1 cellular context compared by ENCODE assay signal in the genomic region with DNA sequence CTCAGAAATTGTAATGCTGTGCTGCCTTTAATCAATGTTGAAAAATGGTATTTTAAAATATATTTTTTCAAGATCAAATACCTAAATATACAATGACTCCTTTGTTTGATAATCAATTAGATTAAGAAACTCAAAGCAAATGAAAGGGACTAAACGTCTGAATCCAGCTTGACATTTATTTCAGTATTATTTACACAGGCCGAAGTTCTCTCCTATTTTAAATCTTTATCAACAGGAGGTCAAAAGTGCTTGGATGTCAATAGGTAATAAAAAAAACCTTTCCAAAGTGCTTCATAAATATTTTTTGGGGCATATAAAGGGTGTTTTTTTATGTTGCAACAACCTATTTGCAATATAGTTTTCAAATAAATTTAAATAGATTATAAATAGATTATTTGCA.
TF ChIP-seq lines count a peak whose summit lies in the region.

No MANE protein-coding gene starts in this region.

TF ChIP-seq in H1, 55 proteins besides CTCF, POLR2A, EP300 and RAD21:
- TF ChIP-seq RNF2 (IDR thresholded peaks at IDR 0.05; ENCODE audit: borderline replicate concordance, low read depth, low read length, missing control alignments, poor library complexity, severe bottlenecking) (no peak), EZH2 (IDR thresholded peaks at IDR 0.05; ENCODE audit: low read depth, low read length, severe bottlenecking) (no peak), CHD1 (IDR thresholded peaks at IDR 0.05; ENCODE audit: low read depth, low read length) (no peak), BCL11A (IDR thresholded peaks at IDR 0.05; ENCODE audit: low read depth in 2 of 2, low read length in 2 of 2) (no peak), POLR2AphosphoS5 (IDR thresholded peaks at IDR 0.05; ENCODE audit: low read depth, low read length) (no peak), SAP30 (IDR thresholded peaks at IDR 0.05; ENCODE audit: insufficient read depth, insufficient replicate concordance, low read length) (no peak), FOSL1 (IDR thresholded peaks at IDR 0.05; ENCODE audit: insufficient read depth, low read depth, low read length) (no peak), SIRT6 (IDR thresholded peaks at IDR 0.05; ENCODE audit: low read length) (no peak), SRF (IDR thresholded peaks at IDR 0.05; ENCODE audit: low read depth, low read length) (no peak), TCF12 (IDR thresholded peaks at IDR 0.05; ENCODE audit: low read depth, low read length) (no peak), BRCA1 (IDR thresholded peaks at IDR 0.05; ENCODE audit: low read depth, low read length) (no peak), HDAC2 (IDR thresholded peaks at IDR 0.05; ENCODE audit: borderline replicate concordance in 1 of 2, low read depth in 2 of 2, low read length in 2 of 2) (no peak)
